In the genomic region with DNA sequence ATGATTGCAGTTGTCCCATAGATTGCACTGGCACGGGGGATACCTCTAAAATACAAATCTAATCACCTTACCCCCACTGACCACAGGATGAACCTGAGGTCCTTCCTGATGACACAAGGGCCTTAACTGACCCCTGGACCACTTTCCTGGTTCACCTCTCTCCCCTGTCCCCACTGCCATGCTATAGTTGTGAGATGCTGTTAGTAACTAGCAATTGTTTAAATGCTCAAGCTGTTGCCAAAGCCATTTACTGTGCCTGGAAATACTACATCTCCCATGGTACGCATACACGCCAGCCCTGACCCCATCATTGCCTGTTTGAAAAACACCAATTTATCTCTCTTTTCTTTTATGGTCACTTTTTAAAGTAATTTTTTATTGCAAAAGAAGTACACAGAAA, we compare ENCODE assay signal across 25 cellular contexts. TPM values are rescaled to one million over a fixed set of nuclear protein-coding genes. Genes with fewer than 3 reads are reported as not detected.
DNase-seq lines count a peak whose midpoint lies in the region; ATAC-seq, FAIRE-seq and TF ChIP-seq lines count a peak whose summit lies in the region.
"Had no signal": no experiment of that assay in that cellular context is flagged by ENCODE, and none has a peak within 500 bp of the region (broad histone marks: within the 10 kb centered on the region; RNA-seq: fewer than 3 reads in every experiment).

No MANE protein-coding gene starts in this region.

- peaks cover 67% of the 10 kb centered on the region for H3K4me1 Mint-ChIP-seq in activated T-cell treated with anti-CD3 and anti-CD28 coated beads, Interleukin-2, amount 50 U/mL, for 72 hours (ENCODE audit: low read depth)
- H3K4me1 Mint-ChIP-seq in activated naive CD8-positive, alpha-beta T cell treated with anti-CD3 and anti-CD28 coated beads, Interleukin-2, amount 50 U/mL, for 24 hours: peaks cover 85% of the 10 kb centered on the region

- H3K27ac Mint-ChIP-seq in activated T-cell treated with anti-CD3 and anti-CD28 coated beads, Interleukin-2, amount 50 U/mL, for 72 hours: peak overlapping the region; percentile 53
- peak overlapping the region; percentile 90 for H3K27ac Mint-ChIP-seq in activated naive CD8-positive, alpha-beta T cell treated with anti-CD3 and anti-CD28 coated beads, Interleukin-2, amount 50 U/mL, for 24 hours

- FAIRE-seq in frontal cortex (lab: Jason Lieb, UNC): no peak
- FAIRE-seq: H54, K562 had no signal

- TF ChIP-seq CTCF in VCaP (conservative IDR thresholded peaks at IDR 0.05): no peak

- DNase-seq in activated T-cell treated with anti-CD3 and anti-CD28 coated beads, Interleukin-2, amount 50 U/mL, for 72 hours: no peak
- no peak for DNase-seq in activated T-cell treated with anti-CD3 and anti-CD28 coated beads, Interleukin-2, amount 50 U/mL, for 48 hours
- DNase-seq in activated naive CD8-positive, alpha-beta T cell treated with anti-CD3 and anti-CD28 coated beads, Interleukin-2, amount 50 U/mL, for 24 hours: peak; percentile 29
- no peak for DNase-seq in SW 1271 (lab: John Stamatoyannopoulos, UW)
- no peak for DNase-seq in frontal cortex (ENCODE audit: low spot score in 2 of 2)
- DNase-seq: COR-L47; DMS79; MM.1S; NCI-H1048; NCI-H1436; NCI-H187 treated with DMSO at 0.1 percent for 48 hours; NCI-H2107; NCI-H2227 treated with DMSO at 0.1 percent for 48 hours; NCI-H510A; NCI-H748 treated with DMSO at 0.1 percent for 48 hours; NK-92 treated with Interleukin-12 subunit alpha and Interleukin-12 subunit beta, amount 100 ng/mL, for 24 hours; SHP77 treated with DMSO at 0.1 percent for 48 hours had no signal

- no peaks in the 10 kb centered on the region for H3K9me3 Mint-ChIP-seq in activated T-cell treated with anti-CD3 and anti-CD28 coated beads, Interleukin-2, amount 50 U/mL, for 72 hours
- no peaks in the 10 kb centered on the region for H3K9me3 Mint-ChIP-seq in activated naive CD8-positive, alpha-beta T cell treated with anti-CD3 and anti-CD28 coated beads, Interleukin-2, amount 50 U/mL, for 24 hours
- H3K9me3 Mint-ChIP-seq: CD4-positive, CD25-positive, alpha-beta regulatory T cell had no signal

- H3K27me3 Mint-ChIP-seq in activated T-cell treated with anti-CD3 and anti-CD28 coated beads, Interleukin-2, amount 50 U/mL, for 72 hours (ENCODE audit: low read depth): peaks cover 7% of the 10 kb centered on the region
- peaks cover 1% of the 10 kb centered on the region for H3K27me3 Mint-ChIP-seq in activated naive CD8-positive, alpha-beta T cell treated with anti-CD3 and anti-CD28 coated beads, Interleukin-2, amount 50 U/mL, for 24 hours
- H3K27me3 Mint-ChIP-seq: CD4-positive, CD25-positive, alpha-beta regulatory T cell had no signal

- peak overlapping the region; percentile 42 to 67 for H3K4me3 Mint-ChIP-seq in activated T-cell treated with anti-CD3 and anti-CD28 coated beads, Interleukin-2, amount 50 U/mL, for 72 hours
- peak overlapping the region; percentile 55 for H3K4me3 Mint-ChIP-seq in activated naive CD8-positive, alpha-beta T cell treated with anti-CD3 and anti-CD28 coated beads, Interleukin-2, amount 50 U/mL, for 24 hours
- H3K4me3 Mint-ChIP-seq: CD4-positive, CD25-positive, alpha-beta regulatory T cell had no signal

- ATAC-seq in activated T-cell treated with anti-CD3 and anti-CD28 coated beads, Interleukin-2, amount 50 U/mL, for 72 hours (replicated peaks in 1 of 2): no peak
- ATAC-seq in activated naive CD8-positive, alpha-beta T cell treated with anti-CD3 and anti-CD28 coated beads, Interleukin-2, amount 50 U/mL, for 24 hours: peak; percentile 48
- ATAC-seq in GM21737 (IDR thresholded peaks at IDR 0.05; ENCODE audit: unreplicated experiment): no peak
- ATAC-seq: K562 had no signal

- 0 out of 2 replicates have a peak overlapping the region, but pooled peaks have one; percentile 32 for H3K27ac ChIP-seq in VCaP
- H3K27ac ChIP-seq: RWPE1, SK-N-MC had no signal

- no peaks in the 10 kb centered on the region for H3K36me3 Mint-ChIP-seq in activated T-cell treated with anti-CD3 and anti-CD28 coated beads, Interleukin-2, amount 50 U/mL, for 72 hours (ENCODE audit: insufficient read depth in 2 of 2)
- H3K36me3 Mint-ChIP-seq in activated naive CD8-positive, alpha-beta T cell treated with anti-CD3 and anti-CD28 coated beads, Interleukin-2, amount 50 U/mL, for 24 hours (ENCODE audit: low read depth): no peaks in the 10 kb centered on the region
- H3K36me3 Mint-ChIP-seq: CD4-positive, CD25-positive, alpha-beta regulatory T cell had no signal

RNA-seq across cellular contexts. Expression of a gene that starts 29.1 kb away (rescaled TPM):
- total RNA-seq in activated T-cell treated with anti-CD3 and anti-CD28 coated beads, Interleukin-2, amount 50 U/mL, for 72 hours: under 1 TPM in 1 of 2 donors, not detected in 1; 0.05 TPM
- total RNA-seq in frontal cortex: 39.5 TPM
- total RNA-seq: A673; CD4-positive, CD25-positive, alpha-beta regulatory T cell; K562 had no signal

Comparison
In these comparisons a context has a peak if more than half of its experiments do, and no peak if none do; other contexts are left out.
1. RNA of a gene that starts 29.1 kb away (total RNA-seq): 39.5 TPM in frontal cortex (single experiment); 0.05 TPM in activated T-cell treated with anti-CD3 and anti-CD28 coated beads, Interleukin-2, amount 50 U/mL, for 72 hours; every median in the first group is over 10 times any median in the second.